Comparison of ENCODE assay signal across 18 cellular contexts in genomic region chr10:124366825-124367224, GRCh38.
"Had no signal": no experiment of that assay in that cellular context is flagged by ENCODE, and none has a peak within 500 bp of the region (broad histone marks: within the 10 kb centered on the region; RNA-seq: fewer than 3 reads in every experiment).

No MANE protein-coding gene starts in this region.

- H3K9ac ChIP-seq: parathyroid adenoma had no signal

- H3K9me3 Mint-ChIP-seq: natural killer cell treated with Interleukin-12 subunit alpha and Interleukin-12 subunit beta and Interleukin-15 and Interleukin-18, amount 100 ng/mL, for 72 hours had no signal

- H3K4me3 Mint-ChIP-seq: natural killer cell treated with Interleukin-12 subunit alpha and Interleukin-12 subunit beta and Interleukin-15 and Interleukin-18, amount 100 ng/mL, for 72 hours had no signal

- H2AFZ ChIP-seq: parathyroid adenoma had no signal

- ATAC-seq: lower lobe of right lung; natural killer cell treated with Interleukin-12 subunit alpha and Interleukin-12 subunit beta and Interleukin-15 and Interleukin-18, amount 100 ng/mL, for 72 hours; psoas muscle had no signal

- H3K4me3 ChIP-seq: colonic mucosa, heart right ventricle, left ventricle myocardium inferior, lower lobe of right lung, psoas muscle, spleen, uterus had no signal

- H3K9me3 ChIP-seq: colonic mucosa, heart right ventricle, left ventricle myocardium inferior, lower lobe of right lung, psoas muscle, uterus had no signal

- DNase-seq: colonic mucosa; effector memory CD4-positive, alpha-beta T cell; heart right ventricle; islet precursor cell; left ventricle myocardium inferior; mesenchymal stem cell; midbrain; psoas muscle; spleen; stimulated activated CD4-positive, alpha-beta T cell treated with anti-CD3 and anti-CD28 coated beads, Interleukin-15, amount 100 ng/mL, for 24 hours; stimulated activated CD4-positive, alpha-beta T cell treated with anti-CD3 and anti-CD28 coated beads, Interleukin-1b, Interleukin-23, amount 100 ng/mL, for 48 hours; stimulated activated CD4-positive, alpha-beta T cell treated with anti-CD3 and anti-CD28 coated beads, Interleukin-4, amount 100 ng/mL, for 4 hours; stimulated activated naive CD4-positive, alpha-beta T cell; trophoblast cell; uterus had no signal

- H3K79me2 ChIP-seq: parathyroid adenoma had no signal

- H3K27ac ChIP-seq: colonic mucosa, heart right ventricle, left ventricle myocardium inferior, lower lobe of right lung, parathyroid adenoma, psoas muscle, spleen, uterus had no signal

- H3K36me3 Mint-ChIP-seq: natural killer cell treated with Interleukin-12 subunit alpha and Interleukin-12 subunit beta and Interleukin-15 and Interleukin-18, amount 100 ng/mL, for 72 hours had no signal

- H3K27me3 ChIP-seq: colonic mucosa, uterus had no signal

- H3K4me1 ChIP-seq: colonic mucosa, heart right ventricle, left ventricle myocardium inferior, lower lobe of right lung, parathyroid adenoma, psoas muscle, uterus had no signal

- H3K36me3 ChIP-seq: colonic mucosa, heart right ventricle, left ventricle myocardium inferior, lower lobe of right lung, spleen, uterus had no signal

- H3K27ac Mint-ChIP-seq: natural killer cell treated with Interleukin-12 subunit alpha and Interleukin-12 subunit beta and Interleukin-15 and Interleukin-18, amount 100 ng/mL, for 72 hours had no signal
